In genomic region chr20:54624701-54625472, GRCh38 we compare ENCODE assay signal across 14 cellular contexts.
DNase-seq lines count a peak whose midpoint lies in the region; ATAC-seq and TF ChIP-seq lines count a peak whose summit lies in the region.
"Had no signal": no experiment of that assay in that cellular context is flagged by ENCODE, and none has a peak within 500 bp of the region (broad histone marks: within the 10 kb centered on the region; RNA-seq: fewer than 3 reads in every experiment).

No MANE protein-coding gene starts in this region.

- no peaks in the 10 kb centered on the region for H3K27me3 ChIP-seq in heart left ventricle
- no peaks in the 10 kb centered on the region for H3K27me3 ChIP-seq in endodermal cell (ENCODE audit: control insufficient read depth, insufficient read depth, low read length, poor library complexity, severe bottlenecking)
- H3K27me3 ChIP-seq: esophagus squamous epithelium had no signal

- ATAC-seq in heart left ventricle (peak; percentile 39 to 73 (median 60)), HG02884 (IDR thresholded peaks at IDR 0.05; ENCODE audit: unreplicated experiment) (no peak)

- H3K9me3 ChIP-seq in heart left ventricle (no peaks in the 10 kb centered on the region), endodermal cell (ENCODE audit: control insufficient read depth, low read length) (no peaks in the 10 kb centered on the region), mesodermal cell (ENCODE audit: control insufficient read depth, low read length) (no peaks in the 10 kb centered on the region)
- H3K9me3 ChIP-seq: esophagus squamous epithelium had no signal

- H3K27ac Mint-ChIP-seq in endodermal cell: no peak overlapping the region
- H3K27ac Mint-ChIP-seq in type B pancreatic cell: peak overlapping the region; percentile 71
- H3K27ac Mint-ChIP-seq: activated naive CD4-positive, alpha-beta T cell treated with anti-CD3 and anti-CD28 coated beads, Interleukin-2, amount 50 U/mL, for 24 hours; naive B cell had no signal

- H3K36me3 ChIP-seq in heart left ventricle: no peaks in the 10 kb centered on the region
- H3K36me3 ChIP-seq in endodermal cell (ENCODE audit: control insufficient read depth, insufficient read depth, low read length): no peaks in the 10 kb centered on the region
- H3K36me3 ChIP-seq in mesodermal cell (ENCODE audit: control insufficient read depth, insufficient read depth, low read length): no peaks in the 10 kb centered on the region
- H3K36me3 ChIP-seq: esophagus squamous epithelium had no signal

- H3K4me1 Mint-ChIP-seq in endodermal cell (peaks cover 12% of the 10 kb centered on the region), type B pancreatic cell (ENCODE audit: unreplicated experiment) (peaks cover 32% of the 10 kb centered on the region)
- H3K4me1 Mint-ChIP-seq: activated naive CD4-positive, alpha-beta T cell treated with anti-CD3 and anti-CD28 coated beads, Interleukin-2, amount 50 U/mL, for 24 hours; naive B cell had no signal

- TF ChIP-seq POLR2A in heart left ventricle (IDR thresholded peaks at IDR 0.05): no peak

- H3K4me3 ChIP-seq in heart left ventricle (no peak overlapping the region), endodermal cell (ENCODE audit: low read length) (no peak overlapping the region), mesodermal cell (ENCODE audit: extremely low read depth, insufficient read depth, low read length, poor library complexity, severe bottlenecking) (no peak overlapping the region)
- H3K4me3 ChIP-seq: esophagus squamous epithelium had no signal

- DNase-seq in heart left ventricle (peak in 3 of 5 donors; percentile 24 to 34 (median 33)), cardiac septum (ENCODE audit: low spot score) (no peak), endodermal cell (peak; percentile 66), type B pancreatic cell (ENCODE audit: extremely low spot score, unreplicated experiment) (no peak), NOMO-1 treated with dmso at 0.1 percent for 144 hours (lab: John Stamatoyannopoulos, UW; ENCODE audit: unreplicated experiment) (no peak), DMS153 treated with DMSO at 0.1 percent for 48 hours (lab: John Stamatoyannopoulos, UW; ENCODE audit: unreplicated experiment) (no peak)
- DNase-seq: esophagus squamous epithelium, kidney, naive B cell, NCI-H748 treated with DMSO at 0.1 percent for 48 hours, SIG-M5 had no signal

- H3K27me3 Mint-ChIP-seq in endodermal cell (ENCODE audit: insufficient read depth) (no peaks in the 10 kb centered on the region), type B pancreatic cell (no peaks in the 10 kb centered on the region)

- H3K36me3 Mint-ChIP-seq in endodermal cell (ENCODE audit: low read depth) (no peaks in the 10 kb centered on the region), type B pancreatic cell (peaks cover 3% of the 10 kb centered on the region)
- H3K36me3 Mint-ChIP-seq: activated naive CD4-positive, alpha-beta T cell treated with anti-CD3 and anti-CD28 coated beads, Interleukin-2, amount 50 U/mL, for 24 hours; naive B cell had no signal

- no peak overlapping the region for H3K4me3 Mint-ChIP-seq in endodermal cell
- peak overlapping the region; percentile 66 for H3K4me3 Mint-ChIP-seq in type B pancreatic cell
- H3K4me3 Mint-ChIP-seq: activated naive CD4-positive, alpha-beta T cell treated with anti-CD3 and anti-CD28 coated beads, Interleukin-2, amount 50 U/mL, for 24 hours; naive B cell had no signal

- H3K27ac ChIP-seq in heart left ventricle (peak overlapping the region in 5 of 12 donors; percentile 16 to 65 (median 51)), endodermal cell (ENCODE audit: low read depth, low read length) (peak overlapping the region; percentile 86), mesodermal cell (ENCODE audit: low read depth, low read length, severe bottlenecking) (peak overlapping the region; percentile 58)
- H3K27ac ChIP-seq: esophagus squamous epithelium had no signal

- no peak overlapping the region for H3K9ac ChIP-seq in endodermal cell (ENCODE audit: extremely low read depth, low read length, poor library complexity, severe bottlenecking)

- H3K9me3 Mint-ChIP-seq in endodermal cell (no peaks in the 10 kb centered on the region), type B pancreatic cell (peaks cover 3% of the 10 kb centered on the region)
- H3K9me3 Mint-ChIP-seq: activated naive CD4-positive, alpha-beta T cell treated with anti-CD3 and anti-CD28 coated beads, Interleukin-2, amount 50 U/mL, for 24 hours; naive B cell had no signal

- intact Hi-C loops in heart left ventricle (cut with DNase I): loop anchor here in 1 of 10 donors (5.0 kb wide), 1 partner anchor 148 kb away; the partner anchor contains the start of gene DOK5
- intact Hi-C loops in cardiac septum (cut with DNase I): loop anchor here (5.0 kb wide), 1 partner anchor 148 kb away; the partner anchor contains the start of gene DOK5

- H3K4me1 ChIP-seq in heart left ventricle (peaks cover 0 to 20% (median 0%) of the 10 kb centered on the region in 12 donors), endodermal cell (ENCODE audit: control insufficient read depth, insufficient read depth, low read length) (no peaks in the 10 kb centered on the region), mesodermal cell (ENCODE audit: control insufficient read depth, insufficient read depth, low read length, poor library complexity, severe bottlenecking) (peaks cover 10% of the 10 kb centered on the region)
- H3K4me1 ChIP-seq: esophagus squamous epithelium had no signal

- WGBS in heart left ventricle, 4 donors: 38 to 53% (median 52%) methylated on average over 9 of the region's 9 CpGs
- 42 to 69% methylated on average over 6 to 9 of the region's 9 CpGs for WGBS in endodermal cell (ENCODE audit: insufficient coverage in 1 of 2, insufficient read length in 1 of 2), 2 experiments
- 46 to 56% methylated on average over 3 to 6 of the region's 9 CpGs for WGBS in mesodermal cell (ENCODE audit: insufficient coverage in 2 of 2), 2 experiments

- TF ChIP-seq CTCF in heart left ventricle (IDR thresholded peaks at IDR 0.05) (no peak), endodermal cell (conservative IDR thresholded peaks at IDR 0.05) (no peak), type B pancreatic cell (conservative IDR thresholded peaks at IDR 0.05) (no peak)

Comparison
In these comparisons a context has a peak if more than half of its experiments do, and no peak if none do; other contexts are left out.
1. DNase-seq: peak in heart left ventricle (3 of 5) and endodermal cell (single experiment); none in cardiac septum (single experiment), type B pancreatic cell (single experiment), NOMO-1 treated with dmso at 0.1 percent for 144 hours (single experiment) and DMS153 treated with DMSO at 0.1 percent for 48 hours (single experiment).